16 cellular contexts compared by ENCODE assay signal in genomic region chr21:42312626-42313104, GRCh38. TPM values are rescaled to one million over a fixed set of nuclear protein-coding genes. Genes with fewer than 3 reads are reported as not detected.
DNase-seq lines count a peak whose midpoint lies in the region; ATAC-seq lines count a peak whose summit lies in the region.
"Had no signal": no experiment of that assay in that cellular context is flagged by ENCODE, and none has a peak within 500 bp of the region (broad histone marks: within the 10 kb centered on the region; RNA-seq: fewer than 3 reads in every experiment).

No MANE protein-coding gene starts in this region.

- peak overlapping the region in 10 of 11 experiments; percentile 15 to 85 (median 80); a peak in 18 of 22 replicates for H3K4me2 ChIP-seq in BLaER1 treated with 17β-estradiol and CSF1 and Interleukin-3, amounts not matched to agents 10 nM and 100 nM
- H3K4me2 ChIP-seq in mesenchymal stem cell (ENCODE audit: low read length, poor library complexity, severe bottlenecking) = peak overlapping the region; percentile 21
- H3K4me2 ChIP-seq: KMS-11 had no signal

- ATAC-seq in HG03139 (IDR thresholded peaks at IDR 0.05; ENCODE audit: unreplicated experiment) (no peak), GM21529 (IDR thresholded peaks at IDR 0.05; ENCODE audit: unreplicated experiment) (no peak)
- ATAC-seq: lower lobe of right lung had no signal

- H3K27ac ChIP-seq in BLaER1 treated with 17β-estradiol and CSF1 and Interleukin-3, amounts not matched to agents 10 nM and 100 nM = peak overlapping the region in 4 of 11 experiments; percentile 54 to 68 (median 66); a peak in 5 of 22 replicates
- H3K27ac ChIP-seq in mesenchymal stem cell (ENCODE audit: low read length, poor library complexity, severe bottlenecking) = no peak overlapping the region
- H3K27ac ChIP-seq: KMS-11, lower lobe of right lung, psoas muscle had no signal

- DNase-seq in NCI-H146 (lab: John Stamatoyannopoulos, UW) (peak; percentile 42), NCI-H146 treated with DMSO at 0.1 percent for 48 hours (lab: John Stamatoyannopoulos, UW; ENCODE audit: unreplicated experiment) (no peak), NCI-H524 treated with DMSO at 0.1 percent for 48 hours (lab: John Stamatoyannopoulos, UW) (peak; percentile 44), mesenchymal stem cell (no peak)
- DNase-seq in stimulated activated CD4-positive, alpha-beta T cell treated with anti-CD3 and anti-CD28 coated beads, Interleukin-4, amount 100 ng/mL, for 1 hour = no peak
- DNase-seq: activated naive CD4-positive, alpha-beta T cell; lower lobe of right lung; NCI-H2227 treated with DMSO at 0.1 percent for 48 hours; OCI-M1; psoas muscle; T-helper 2 cell had no signal

- H2BK15ac ChIP-seq in mesenchymal stem cell (ENCODE audit: low read depth, poor library complexity, severe bottlenecking) = no peak overlapping the region

- H3K14ac ChIP-seq in mesenchymal stem cell (ENCODE audit: low read length in 2 of 2) = no peak overlapping the region

- no peak overlapping the region for H2AFZ ChIP-seq in mesenchymal stem cell (ENCODE audit: low read depth, low read length)

- no peaks in the 10 kb centered on the region; a peak in 1 of 22 replicates for H4K20me1 ChIP-seq in BLaER1 treated with 17β-estradiol and CSF1 and Interleukin-3, amounts not matched to agents 10 nM and 100 nM

- H4K8ac ChIP-seq in mesenchymal stem cell (ENCODE audit: low read length) = no peak overlapping the region

- no peak overlapping the region for H3K23ac ChIP-seq in mesenchymal stem cell (ENCODE audit: low read length in 2 of 2)

- no peak overlapping the region for H3K4me3 ChIP-seq in BLaER1 treated with 17β-estradiol and CSF1 and Interleukin-3, amounts not matched to agents 10 nM and 100 nM
- peak overlapping the region in 1 of 2 experiments; percentile 3 for H3K4me3 ChIP-seq in mesenchymal stem cell (ENCODE audit: insufficient read depth in 1 of 2, low read depth in 1 of 2, low read length in 2 of 2)
- H3K4me3 ChIP-seq: lower lobe of right lung, psoas muscle had no signal

- no peak overlapping the region for H2BK120ac ChIP-seq in mesenchymal stem cell (ENCODE audit: low read depth, low read length)

- H2BK5ac ChIP-seq in mesenchymal stem cell (ENCODE audit: low read depth, low read length, poor library complexity, severe bottlenecking) = peak overlapping the region; percentile 24

- H3K4me1 ChIP-seq in BLaER1 treated with 17β-estradiol and CSF1 and Interleukin-3, amounts not matched to agents 10 nM and 100 nM = peaks cover 33 to 98% (median 87%) of the 10 kb centered on the region in 10 experiments
- peaks cover 53% of the 10 kb centered on the region for H3K4me1 ChIP-seq in mesenchymal stem cell (ENCODE audit: control insufficient read depth, insufficient read depth, low read depth, low read length)
- H3K4me1 ChIP-seq: psoas muscle had no signal

- H3K4ac ChIP-seq in mesenchymal stem cell (ENCODE audit: low read depth in 1 of 2, low read length in 2 of 2) = no peak overlapping the region

- H2BK12ac ChIP-seq in mesenchymal stem cell (ENCODE audit: low read length in 2 of 2) = no peak overlapping the region

- H3K79me1 ChIP-seq in mesenchymal stem cell (replicated peaks; ENCODE audit: low read length, poor library complexity, severe bottlenecking) = peaks cover 1% of the 10 kb centered on the region

- no peak overlapping the region for H4K91ac ChIP-seq in mesenchymal stem cell (ENCODE audit: low read length)

- no peaks in the 10 kb centered on the region for H3K36me3 ChIP-seq in BLaER1 treated with 17β-estradiol and CSF1 and Interleukin-3, amounts not matched to agents 10 nM and 100 nM
- peaks cover 0 to 8% of the 10 kb centered on the region in 2 experiments for H3K36me3 ChIP-seq in mesenchymal stem cell (ENCODE audit: control insufficient read depth in 1 of 2, insufficient read depth in 2 of 2, low read depth in 1 of 2, low read length in 2 of 2)
- H3K36me3 ChIP-seq: lower lobe of right lung had no signal

- peak overlapping the region; percentile 50 for H2AK5ac ChIP-seq in mesenchymal stem cell (ENCODE audit: low read length, severe bottlenecking)

- no peaks in the 10 kb centered on the region for H3K9me3 ChIP-seq in BLaER1 treated with 17β-estradiol and CSF1 and Interleukin-3, amounts not matched to agents 10 nM and 100 nM (replicated peaks in 1 of 11)
- no peaks in the 10 kb centered on the region for H3K9me3 ChIP-seq in mesenchymal stem cell (ENCODE audit: control insufficient read depth, low read length)
- H3K9me3 ChIP-seq: lower lobe of right lung, psoas muscle had no signal

- no peak overlapping the region for H3K18ac ChIP-seq in mesenchymal stem cell (ENCODE audit: low read depth in 1 of 2, low read length in 2 of 2)

- H3K9ac ChIP-seq in BLaER1 treated with 17β-estradiol and CSF1 and Interleukin-3, amounts not matched to agents 10 nM and 100 nM = peak overlapping the region in 4 of 11 experiments; percentile 54 to 66 (median 62); a peak in 6 of 22 replicates
- no peak overlapping the region for H3K9ac ChIP-seq in mesenchymal stem cell (ENCODE audit: low read length)
- H3K9ac ChIP-seq: KMS-11 had no signal

- H3K27me3 ChIP-seq in BLaER1 treated with 17β-estradiol and CSF1 and Interleukin-3, amounts not matched to agents 10 nM and 100 nM = peaks cover 0 to 29% (median 0%) of the 10 kb centered on the region in 11 experiments; a peak in 7 of 22 replicates
- peaks cover 5 to 85% of the 10 kb centered on the region in 2 experiments for H3K27me3 ChIP-seq in mesenchymal stem cell (ENCODE audit: control insufficient read depth in 1 of 2, insufficient read depth in 1 of 2, low read length in 2 of 2)

- WGBS in mesenchymal stem cell = 85% methylated on average over 15 of the region's 16 CpGs

RNA-seq across cellular contexts. Expression of gene TFF3, which starts 2.5 kb away (rescaled TPM):
- not detected for polyA plus RNA-seq in mesenchymal stem cell (2013, experiment 1 of 2)
- polyA plus RNA-seq in mesenchymal stem cell (2013, experiment 2 of 2) = not detected
- polyA plus RNA-seq: BJ had no signal

RNA-seq across cellular contexts. Expression of gene TFF2, which starts 38.1 kb away (rescaled TPM):
- polyA plus RNA-seq in mesenchymal stem cell (2013, experiment 1 of 2) = not detected
- polyA plus RNA-seq in mesenchymal stem cell (2013, experiment 2 of 2) = not detected
- polyA plus RNA-seq: BJ, psoas muscle had no signal

RNA-seq across cellular contexts. Expression of gene TFF1, which starts 53.7 kb away (rescaled TPM):
- not detected for polyA plus RNA-seq in mesenchymal stem cell (2013, experiment 1 of 2)
- not detected for polyA plus RNA-seq in mesenchymal stem cell (2013, experiment 2 of 2)
- polyA plus RNA-seq: BJ had no signal

Comparison
In these comparisons a context has a peak if more than half of its experiments do, and no peak if none do; other contexts are left out.
1. DNase-seq: peak in NCI-H146 (single experiment) and NCI-H524 treated with DMSO at 0.1 percent for 48 hours (single experiment); none in NCI-H146 treated with DMSO at 0.1 percent for 48 hours (single experiment), mesenchymal stem cell (single experiment) and stimulated activated CD4-positive, alpha-beta T cell treated with anti-CD3 and anti-CD28 coated beads, Interleukin-4, amount 100 ng/mL, for 1 hour (single experiment).